In genomic region chr4:55033296-55033695, GRCh38 we compare ENCODE assay signal across 23 cellular contexts.
DNase-seq lines count a peak whose midpoint lies in the region; ATAC-seq, FAIRE-seq and TF ChIP-seq lines count a peak whose summit lies in the region.
"Had no signal": no experiment of that assay in that cellular context is flagged by ENCODE, and none has a peak within 500 bp of the region (broad histone marks: within the 10 kb centered on the region; RNA-seq: fewer than 3 reads in every experiment).

No MANE protein-coding gene starts in this region.

- peak overlapping the region; percentile 56 for H3K18ac ChIP-seq in mesendoderm (ENCODE audit: low read length)

- H3K4me3 ChIP-seq in bronchial epithelial cell (ENCODE audit: low read depth, low read length): no peak overlapping the region
- H3K4me3 ChIP-seq in mesendoderm (ENCODE audit: low read length): no peak overlapping the region
- H3K4me3 ChIP-seq: BLaER1 treated with 17β-estradiol and CSF1 and Interleukin-3, amounts not matched to agents 10 nM and 100 nM; MG63; pancreas; sigmoid colon had no signal

- ATAC-seq in HG03432 (IDR thresholded peaks at IDR 0.05; ENCODE audit: unreplicated experiment) (no peak), GM21576 (IDR thresholded peaks at IDR 0.05; ENCODE audit: unreplicated experiment) (no peak)
- ATAC-seq: naive thymus-derived CD8-positive, alpha-beta T cell; pancreas had no signal

- H3K23ac ChIP-seq in mesendoderm (ENCODE audit: low read length): no peak overlapping the region

- DNase-seq in EL (peak; percentile 21), NCI-H345 (lab: John Stamatoyannopoulos, UW) (peak; percentile 17), bronchial epithelial cell (ENCODE audit: low read depth) (peak; percentile 72), mesendoderm (no peak), posterior cingulate gyrus (no peak), hippocampal formation (lab: John Stamatoyannopoulos, UW) (no peak)
- DNase-seq: activated CD4-positive, alpha-beta memory T cell treated with anti-CD3 and anti-CD28 coated beads, Interleukin-2, amount 10 ng/mL, durations not matched to agents 7 days and 5 days; activated gamma-delta T cell; caudate nucleus; dermis blood vessel endothelial cell; foreskin melanocyte; H7; kidney glomerular epithelial cell; MG63; naive thymus-derived CD8-positive, alpha-beta T cell; NCI-H1417; NCI-H69; pancreas; sigmoid colon; SW 1271 had no signal

- no peaks in the 10 kb centered on the region for H3K79me2 ChIP-seq in mesendoderm (ENCODE audit: control insufficient read depth, insufficient read depth, low read length)

- H3K36me3 ChIP-seq in bronchial epithelial cell (ENCODE audit: control insufficient read depth, insufficient read depth, low read length): no peaks in the 10 kb centered on the region
- H3K36me3 ChIP-seq in mesendoderm (ENCODE audit: control insufficient read depth, insufficient read depth, low read length): no peaks in the 10 kb centered on the region
- H3K36me3 ChIP-seq: BLaER1 treated with 17β-estradiol and CSF1 and Interleukin-3, amounts not matched to agents 10 nM and 100 nM; MG63; pancreas; sigmoid colon had no signal

- no peak overlapping the region for H3K56ac ChIP-seq in mesendoderm (ENCODE audit: low read length)

- no peak overlapping the region for H4K5ac ChIP-seq in mesendoderm (ENCODE audit: low read length)

- H3K27ac ChIP-seq in mesendoderm (ENCODE audit: low read depth, low read length): no peak overlapping the region
- H3K27ac ChIP-seq: BLaER1 treated with 17β-estradiol and CSF1 and Interleukin-3, amounts not matched to agents 10 nM and 100 nM; pancreas had no signal

- no peak overlapping the region for H4K8ac ChIP-seq in mesendoderm (ENCODE audit: low read depth, low read length)

- no peak overlapping the region for H2BK15ac ChIP-seq in mesendoderm (replicated peaks; ENCODE audit: low read depth)

- TF ChIP-seq CTCF in bronchial epithelial cell (IDR thresholded peaks at IDR 0.05; ENCODE audit: insufficient read depth, low read length, severe bottlenecking): no peak

- WGBS in mesendoderm (ENCODE audit: extremely low coverage, insufficient coverage, low lambda C conversion rate): no CpG with 5 or more reads among the region's 8 CpGs

- H3K4me2 ChIP-seq in mesendoderm (ENCODE audit: low read length): no peak overlapping the region
- H3K4me2 ChIP-seq: BLaER1 treated with 17β-estradiol and CSF1 and Interleukin-3, amounts not matched to agents 10 nM and 100 nM had no signal

- no peaks in the 10 kb centered on the region for H3K27me3 ChIP-seq in bronchial epithelial cell (ENCODE audit: control insufficient read depth, insufficient read depth, low read length)
- H3K27me3 ChIP-seq in mesendoderm (ENCODE audit: insufficient read depth, low read length, poor library complexity): no peaks in the 10 kb centered on the region
- H3K27me3 ChIP-seq: BLaER1 treated with 17β-estradiol and CSF1 and Interleukin-3, amounts not matched to agents 10 nM and 100 nM; MG63; pancreas; sigmoid colon had no signal

- no peak overlapping the region for H2BK120ac ChIP-seq in mesendoderm (ENCODE audit: low read depth, low read length)

- no peak overlapping the region for H2AK5ac ChIP-seq in mesendoderm (ENCODE audit: low read length)

- peak overlapping the region; percentile 38 for H2BK5ac ChIP-seq in mesendoderm (ENCODE audit: low read length)

- no peak overlapping the region for H3K4ac ChIP-seq in mesendoderm (ENCODE audit: low read depth, low read length)

- no peaks in the 10 kb centered on the region for H3K79me1 ChIP-seq in mesendoderm (ENCODE audit: low read length)

- FAIRE-seq in bronchial epithelial cell (lab: Jason Lieb, UNC): no peak
- FAIRE-seq: pancreas had no signal

- no peak overlapping the region for H3K9ac ChIP-seq in mesendoderm (ENCODE audit: low read length)
- H3K9ac ChIP-seq: BLaER1 treated with 17β-estradiol and CSF1 and Interleukin-3, amounts not matched to agents 10 nM and 100 nM had no signal

- H3K4me1 ChIP-seq in mesendoderm (ENCODE audit: control insufficient read depth, low read depth, low read length): peaks cover 7% of the 10 kb centered on the region
- H3K4me1 ChIP-seq: BLaER1 treated with 17β-estradiol and CSF1 and Interleukin-3, amounts not matched to agents 10 nM and 100 nM; pancreas had no signal

- intact Hi-C loops in posterior cingulate gyrus (cut with DNase I): no loop called here

Comparison
In these comparisons a context has a peak if more than half of its experiments do, and no peak if none do; other contexts are left out.
1. DNase-seq: peak in EL (single experiment), NCI-H345 (single experiment) and bronchial epithelial cell (single experiment); none in mesendoderm (single experiment), posterior cingulate gyrus (0 of 10) and hippocampal formation (0 of 2).